Comparison of ENCODE assay signal across 1 cellular context in genomic region chr2:101001713-101002561, GRCh38.
TF ChIP-seq lines count a peak whose summit lies in the region.

Gene RPL31 (plus strand): TSS chr2:101002289. CDS start chr2:101002702, 413 bp downstream.

TF ChIP-seq in HepG2, 621 proteins besides CTCF, POLR2A, EP300 and RAD21 (continued from another document and continues in another):
- TF ChIP-seq ZFAT (CRISPR knock-in tag; conservative IDR thresholded peaks at IDR 0.05) (peak; percentile 93; the same call in 1 of the 2 replicates), ZNF30 (CRISPR knock-in tag; IDR thresholded peaks at IDR 0.05) (peak; percentile 97), ZNF318 (CRISPR knock-in tag; IDR thresholded peaks at IDR 0.05) (peak; percentile 99), HOXA9 (CRISPR knock-in tag; IDR thresholded peaks at IDR 0.05; ENCODE audit: borderline replicate concordance) (peak; percentile 85; the same call in 1 of the 2 replicates), IKZF4 (CRISPR knock-in tag; IDR thresholded peaks at IDR 0.05; ENCODE audit: borderline replicate concordance, low read depth, not compliant biosample characterization) (peak; percentile 96), ZNF451 (CRISPR knock-in tag; IDR thresholded peaks at IDR 0.05) (peak; percentile 99), ZNF781 (CRISPR knock-in tag; IDR thresholded peaks at IDR 0.05; ENCODE audit: borderline replicate concordance, not compliant biosample characterization) (peak; percentile 99), ZNF296 (CRISPR knock-in tag; conservative IDR thresholded peaks at IDR 0.05) (no peak), IKZF1 (IDR thresholded peaks at IDR 0.05) (no peak), ZNF546 (CRISPR knock-in tag; conservative IDR thresholded peaks at IDR 0.05) (peak; percentile 99), SP5 (CRISPR knock-in tag; IDR thresholded peaks at IDR 0.05; ENCODE audit: borderline replicate concordance, low read depth) (peak; percentile 92), ZNF3 (CRISPR knock-in tag; IDR thresholded peaks at IDR 0.05) (peak; percentile 70), RFXANK (CRISPR knock-in tag; IDR thresholded peaks at IDR 0.05) (peak; percentile 69; the same call in 1 of the 2 replicates), TCF12 (IDR thresholded peaks at IDR 0.05) (no peak), TCF12 (CRISPR knock-in tag; IDR thresholded peaks at IDR 0.05) (peak; percentile 93; the same call in 1 of the 2 replicates), ISX (CRISPR knock-in tag; conservative IDR thresholded peaks at IDR 0.05) (peak; percentile 95), ZNF674 (CRISPR knock-in tag; IDR thresholded peaks at IDR 0.05; ENCODE audit: low read depth) (peak; percentile 99), ZNF879 (CRISPR knock-in tag; IDR thresholded peaks at IDR 0.05) (peak; percentile 98; the same call in 1 of the 2 replicates), YEATS2 (CRISPR knock-in tag; IDR thresholded peaks at IDR 0.05; ENCODE audit: borderline replicate concordance) (peak; percentile 100), TCF7L2 (IDR thresholded peaks at IDR 0.05; ENCODE audit: low read depth, low read length) (no peak), ZNF670 (CRISPR knock-in tag; IDR thresholded peaks at IDR 0.05; ENCODE audit: borderline replicate concordance) (peak; percentile 86; the same call in 1 of the 2 replicates), CERS6 (CRISPR knock-in tag; IDR thresholded peaks at IDR 0.05) (no peak; the same call in 1 of the 2 replicates), PCBP2 (optimal IDR thresholded peaks at IDR 0.05; ENCODE audit: low read depth, low read length, poor library complexity, severe bottlenecking) (no peak), ISL2 (CRISPR knock-in tag; IDR thresholded peaks at IDR 0.05) (peak; percentile 83), TBX3 (IDR thresholded peaks at IDR 0.05; ENCODE audit: borderline replicate concordance) (peak; percentile 63; the same call in 1 of the 2 replicates), HIVEP1 (CRISPR knock-in tag; IDR thresholded peaks at IDR 0.05) (peak; percentile 97), ZNF614 (CRISPR knock-in tag; IDR thresholded peaks at IDR 0.05; ENCODE audit: borderline replicate concordance) (peak; percentile 98), ATF7-NPFF (CRISPR knock-in tag; IDR thresholded peaks at IDR 0.05; ENCODE audit: low read depth) (peak; percentile 99), ZNF724P (CRISPR knock-in tag; IDR thresholded peaks at IDR 0.05; ENCODE audit: borderline replicate concordance) (peak; percentile 99), ERF (CRISPR knock-in tag; IDR thresholded peaks at IDR 0.05) (peak; percentile 99), ZSCAN20 (CRISPR knock-in tag; IDR thresholded peaks at IDR 0.05; ENCODE audit: borderline replicate concordance) (peak; percentile 89; the same call in 1 of the 2 replicates), ZNF720 (CRISPR knock-in tag; IDR thresholded peaks at IDR 0.05) (peak; percentile 92; the same call in 1 of the 2 replicates), KDM1A (CRISPR knock-in tag; IDR thresholded peaks at IDR 0.05) (no peak), KDM6A (CRISPR knock-in tag; IDR thresholded peaks at IDR 0.05; ENCODE audit: low read depth) (no peak), ETV5 (CRISPR knock-in tag; IDR thresholded peaks at IDR 0.05; ENCODE audit: borderline replicate concordance) (peak; percentile 73), REST (IDR thresholded peaks at IDR 0.05; ENCODE audit: borderline replicate concordance in 1 of 2, low read depth in 1 of 2, low read length in 2 of 2) (peak in 1 of 2 experiments; percentile 86; a peak in 2 of 4 replicates), ZNF652 (CRISPR knock-in tag; IDR thresholded peaks at IDR 0.05; ENCODE audit: borderline replicate concordance, low read depth) (peak; percentile 62), NR1H2 (CRISPR knock-in tag; IDR thresholded peaks at IDR 0.05; ENCODE audit: borderline replicate concordance, low read depth) (peak; percentile 91; the same call in 1 of the 2 replicates)
- TF ChIP-seq, protein P1, sequence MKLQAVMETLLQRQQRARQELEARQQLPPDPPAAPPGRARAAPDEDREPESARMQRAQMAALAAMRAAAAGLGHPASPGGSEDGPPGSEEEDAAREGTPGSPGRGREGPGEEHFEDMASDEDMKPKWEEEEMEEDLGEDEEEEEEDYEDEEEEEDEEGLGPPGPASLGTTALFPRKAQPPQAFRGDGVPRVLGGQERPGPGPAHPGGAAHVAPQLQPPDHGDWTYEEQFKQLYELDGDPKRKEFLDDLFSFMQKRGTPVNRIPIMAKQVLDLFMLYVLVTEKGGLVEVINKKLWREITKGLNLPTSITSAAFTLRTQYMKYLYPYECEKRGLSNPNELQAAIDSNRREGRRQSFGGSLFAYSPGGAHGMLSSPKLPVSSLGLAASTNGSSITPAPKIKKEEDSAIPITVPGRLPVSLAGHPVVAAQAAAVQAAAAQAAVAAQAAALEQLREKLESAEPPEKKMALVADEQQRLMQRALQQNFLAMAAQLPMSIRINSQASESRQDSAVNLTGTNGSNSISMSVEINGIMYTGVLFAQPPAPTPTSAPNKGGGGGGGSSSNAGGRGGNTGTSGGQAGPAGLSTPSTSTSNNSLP (IDR thresholded peaks at IDR 0.05; ENCODE audit: low read depth, low read length): peak; percentile 12; the same call in 1 of the 2 replicates
- TF ChIP-seq, protein P2, sequence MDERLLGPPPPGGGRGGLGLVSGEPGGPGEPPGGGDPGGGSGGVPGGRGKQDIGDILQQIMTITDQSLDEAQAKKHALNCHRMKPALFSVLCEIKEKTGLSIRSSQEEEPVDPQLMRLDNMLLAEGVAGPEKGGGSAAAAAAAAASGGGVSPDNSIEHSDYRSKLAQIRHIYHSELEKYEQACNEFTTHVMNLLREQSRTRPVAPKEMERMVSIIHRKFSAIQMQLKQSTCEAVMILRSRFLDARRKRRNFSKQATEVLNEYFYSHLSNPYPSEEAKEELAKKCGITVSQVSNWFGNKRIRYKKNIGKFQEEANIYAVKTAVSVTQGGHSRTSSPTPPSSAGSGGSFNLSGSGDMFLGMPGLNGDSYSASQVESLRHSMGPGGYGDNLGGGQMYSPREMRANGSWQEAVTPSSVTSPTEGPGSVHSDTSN (CRISPR knock-in tag; IDR thresholded peaks at IDR 0.05): no peak
- TF ChIP-seq, protein P3, sequence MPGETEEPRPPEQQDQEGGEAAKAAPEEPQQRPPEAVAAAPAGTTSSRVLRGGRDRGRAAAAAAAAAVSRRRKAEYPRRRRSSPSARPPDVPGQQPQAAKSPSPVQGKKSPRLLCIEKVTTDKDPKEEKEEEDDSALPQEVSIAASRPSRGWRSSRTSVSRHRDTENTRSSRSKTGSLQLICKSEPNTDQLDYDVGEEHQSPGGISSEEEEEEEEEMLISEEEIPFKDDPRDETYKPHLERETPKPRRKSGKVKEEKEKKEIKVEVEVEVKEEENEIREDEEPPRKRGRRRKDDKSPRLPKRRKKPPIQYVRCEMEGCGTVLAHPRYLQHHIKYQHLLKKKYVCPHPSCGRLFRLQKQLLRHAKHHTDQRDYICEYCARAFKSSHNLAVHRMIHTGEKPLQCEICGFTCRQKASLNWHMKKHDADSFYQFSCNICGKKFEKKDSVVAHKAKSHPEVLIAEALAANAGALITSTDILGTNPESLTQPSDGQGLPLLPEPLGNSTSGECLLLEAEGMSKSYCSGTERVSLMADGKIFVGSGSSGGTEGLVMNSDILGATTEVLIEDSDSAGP (CRISPR knock-in tag; IDR thresholded peaks at IDR 0.05; ENCODE audit: borderline replicate concordance): peak; percentile 97
- TF ChIP-seq, protein P4, sequence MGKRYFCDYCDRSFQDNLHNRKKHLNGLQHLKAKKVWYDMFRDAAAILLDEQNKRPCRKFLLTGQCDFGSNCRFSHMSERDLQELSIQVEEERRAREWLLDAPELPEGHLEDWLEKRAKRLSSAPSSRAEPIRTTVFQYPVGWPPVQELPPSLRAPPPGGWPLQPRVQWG (CRISPR knock-in tag; IDR thresholded peaks at IDR 0.05; ENCODE audit: borderline replicate concordance, low read depth): peak; percentile 82; the same call in 1 of the 2 replicates
- TF ChIP-seq, protein P5, sequence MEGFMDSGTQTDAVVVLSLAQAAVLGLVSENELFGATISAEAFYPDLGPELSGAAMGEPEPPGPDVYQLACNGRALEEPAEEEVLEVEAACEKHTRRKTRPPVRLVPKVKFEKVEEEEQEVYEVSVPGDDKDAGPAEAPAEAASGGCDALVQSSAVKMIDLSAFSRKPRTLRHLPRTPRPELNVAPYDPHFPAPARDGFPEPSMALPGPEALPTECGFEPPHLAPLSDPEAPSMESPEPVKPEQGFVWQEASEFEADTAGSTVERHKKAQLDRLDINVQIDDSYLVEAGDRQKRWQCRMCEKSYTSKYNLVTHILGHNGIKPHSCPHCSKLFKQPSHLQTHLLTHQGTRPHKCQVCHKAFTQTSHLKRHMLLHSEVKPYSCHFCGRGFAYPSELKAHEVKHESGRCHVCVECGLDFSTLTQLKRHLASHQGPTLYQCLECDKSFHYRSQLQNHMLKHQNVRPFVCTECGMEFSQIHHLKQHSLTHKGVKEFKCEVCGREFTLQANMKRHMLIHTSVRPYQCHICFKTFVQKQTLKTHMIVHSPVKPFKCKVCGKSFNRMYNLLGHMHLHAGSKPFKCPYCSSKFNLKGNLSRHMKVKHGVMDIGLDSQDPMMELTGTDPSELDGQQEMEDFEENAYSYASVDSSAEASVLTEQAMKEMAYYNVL (CRISPR knock-in tag; IDR thresholded peaks at IDR 0.05; ENCODE audit: borderline replicate concordance): peak; percentile 92; the same call in 1 of the 2 replicates
